ENCODE assay signal across 8 cellular contexts in genomic region chr21:44932366-44933181, GRCh38. TPM values are rescaled to one million over a fixed set of nuclear protein-coding genes. Genes with fewer than 3 reads are reported as not detected.
DNase-seq lines count a peak whose midpoint lies in the region; ATAC-seq and TF ChIP-seq lines count a peak whose summit lies in the region.

No MANE protein-coding gene starts in this region.

- peak; percentile 15 for DNase-seq in NCI-H2227 (lab: John Stamatoyannopoulos, UW; ENCODE audit: unreplicated experiment)
- no peak for DNase-seq in NCI-H2227 treated with DMSO at 0.1 percent for 48 hours (lab: John Stamatoyannopoulos, UW)
- peak; percentile 57 for DNase-seq in T-helper 2 cell treated with Interferon-gamma antibody and Interleukin-4, amounts not matched to agents 5 μg/mL and 100 μg/mL, for 36 hours (ENCODE audit: low spot score)
- DNase-seq in brain microvascular endothelial cell, result no peak
- no peak for DNase-seq in stimulated activated naive B cell treated with anti-CD40 and anti-IgM and Interleukin-4, amounts not matched to agents 10 μg/mL and 1 μg/mL and 100 μg/mL, for 72 hours
- no peak for DNase-seq in NCI-H226

- WGBS in liver, result 2% methylated on average over 72 of the region's 72 CpGs

- H3K27me3 ChIP-seq in brain microvascular endothelial cell (replicated peaks), result peaks cover 45% of the 10 kb centered on the region
- H3K27me3 ChIP-seq in liver (ENCODE audit: control insufficient read depth in 4 of 4, insufficient read depth in 4 of 4, low read length in 3 of 4), result no peaks in the 10 kb centered on the region

- peak; percentile 47 to 60 for ATAC-seq in stimulated activated naive B cell treated with anti-CD40 and anti-IgM and Interleukin-4, amounts not matched to agents 10 μg/mL and 1 μg/mL and 100 μg/mL, for 72 hours (replicated peaks)
- no peak for ATAC-seq in GM21360 (IDR thresholded peaks at IDR 0.05; ENCODE audit: unreplicated experiment)

- no peaks in the 10 kb centered on the region for H3K36me3 Mint-ChIP-seq in T-helper 2 cell treated with Interferon-gamma antibody and Interleukin-4, amounts not matched to agents 5 μg/mL and 100 μg/mL, for 36 hours (ENCODE audit: low read depth)
- H3K36me3 Mint-ChIP-seq in stimulated activated naive B cell treated with anti-CD40 and anti-IgM and Interleukin-4, amounts not matched to agents 10 μg/mL and 1 μg/mL and 100 μg/mL, for 72 hours, result peaks cover 0 to 9% of the 10 kb centered on the region in 2 donors

- H3K27ac Mint-ChIP-seq in T-helper 2 cell treated with Interferon-gamma antibody and Interleukin-4, amounts not matched to agents 5 μg/mL and 100 μg/mL, for 36 hours, result no peak overlapping the region
- peak overlapping the region; percentile 59 for H3K27ac Mint-ChIP-seq in stimulated activated naive B cell treated with anti-CD40 and anti-IgM and Interleukin-4, amounts not matched to agents 10 μg/mL and 1 μg/mL and 100 μg/mL, for 72 hours

- peak overlapping the region; percentile 52 for H3K4me3 Mint-ChIP-seq in T-helper 2 cell treated with Interferon-gamma antibody and Interleukin-4, amounts not matched to agents 5 μg/mL and 100 μg/mL, for 36 hours
- H3K4me3 Mint-ChIP-seq in stimulated activated naive B cell treated with anti-CD40 and anti-IgM and Interleukin-4, amounts not matched to agents 10 μg/mL and 1 μg/mL and 100 μg/mL, for 72 hours, result peak overlapping the region; percentile 77 to 85

- H3K4me3 ChIP-seq in brain microvascular endothelial cell (ENCODE audit: low read depth, low read length) (no peak overlapping the region), liver (ENCODE audit: low read depth in 1 of 3, low read length in 3 of 3) (peak overlapping the region in 2 of 3 donors; percentile 38 to 66)

- TF ChIP-seq CTCF in brain microvascular endothelial cell (IDR thresholded peaks at IDR 0.05; ENCODE audit: low read depth, low read length, missing control alignments), result peak; percentile 47
- TF ChIP-seq CTCF in liver (IDR thresholded peaks at IDR 0.05; ENCODE audit: low read depth, low read length, missing input control), result peak; percentile 51

- H3K9me3 ChIP-seq in liver (ENCODE audit: control insufficient read depth in 4 of 4, low read length in 3 of 4), result no peaks in the 10 kb centered on the region

- peaks cover 15 to 22% (median 17%) of the 10 kb centered on the region in 4 donors for H3K4me1 ChIP-seq in liver (ENCODE audit: control insufficient read depth in 4 of 4, insufficient read depth in 4 of 4, low read length in 3 of 4)

- H3K27ac ChIP-seq in brain microvascular endothelial cell (no peak overlapping the region), liver (ENCODE audit: low read depth in 1 of 2, low read length in 2 of 2) (no peak overlapping the region)

- no peaks in the 10 kb centered on the region for H3K27me3 Mint-ChIP-seq in T-helper 2 cell treated with Interferon-gamma antibody and Interleukin-4, amounts not matched to agents 5 μg/mL and 100 μg/mL, for 36 hours (ENCODE audit: low read depth)
- no peaks in the 10 kb centered on the region for H3K27me3 Mint-ChIP-seq in stimulated activated naive B cell treated with anti-CD40 and anti-IgM and Interleukin-4, amounts not matched to agents 10 μg/mL and 1 μg/mL and 100 μg/mL, for 72 hours

- TF ChIP-seq RAD21 in liver (IDR thresholded peaks at IDR 0.05), result peak; percentile 72 to 76

- no peaks in the 10 kb centered on the region for H3K9me3 Mint-ChIP-seq in T-helper 2 cell treated with Interferon-gamma antibody and Interleukin-4, amounts not matched to agents 5 μg/mL and 100 μg/mL, for 36 hours
- H3K9me3 Mint-ChIP-seq in stimulated activated naive B cell treated with anti-CD40 and anti-IgM and Interleukin-4, amounts not matched to agents 10 μg/mL and 1 μg/mL and 100 μg/mL, for 72 hours, result peaks cover 0 to 2% of the 10 kb centered on the region in 2 donors

- in situ Hi-C loops in brain microvascular endothelial cell (cut with HindIII; ENCODE audit: low pct_ligation_motif_present, low sequenced_read_pairs), result loop anchor here (25.0 kb wide), 1 partner anchor 205 kb away; no protein-coding TSS in a partner anchor

- peaks cover 31% of the 10 kb centered on the region for H3K4me1 Mint-ChIP-seq in T-helper 2 cell treated with Interferon-gamma antibody and Interleukin-4, amounts not matched to agents 5 μg/mL and 100 μg/mL, for 36 hours (ENCODE audit: low read depth)
- peaks cover 38 to 63% of the 10 kb centered on the region in 2 donors for H3K4me1 Mint-ChIP-seq in stimulated activated naive B cell treated with anti-CD40 and anti-IgM and Interleukin-4, amounts not matched to agents 10 μg/mL and 1 μg/mL and 100 μg/mL, for 72 hours

- no peak overlapping the region for H3K9ac ChIP-seq in liver (ENCODE audit: low read depth in 1 of 2, low read length in 2 of 2)

- H3K36me3 ChIP-seq in brain microvascular endothelial cell (replicated peaks) (no peaks in the 10 kb centered on the region), liver (ENCODE audit: control insufficient read depth in 4 of 4, insufficient read depth in 3 of 4, low read depth in 1 of 4, low read length in 3 of 4) (no peaks in the 10 kb centered on the region)

TF ChIP-seq in liver, 16 proteins besides CTCF, POLR2A, EP300 and RAD21:
- TF ChIP-seq HNF4A (conservative IDR thresholded peaks at IDR 0.05) (no peak), HNF4G (IDR thresholded peaks at IDR 0.05) (no peak), SP1 (IDR thresholded peaks at IDR 0.05) (no peak), FOXA1 (IDR thresholded peaks at IDR 0.05) (no peak), ATF3 (IDR thresholded peaks at IDR 0.05) (no peak), EGR1 (IDR thresholded peaks at IDR 0.05; ENCODE audit: low read depth in 2 of 2) (no peak), FOXA2 (IDR thresholded peaks at IDR 0.05) (no peak), GABPA (IDR thresholded peaks at IDR 0.05 in 1 of 2, conservative IDR thresholded peaks at IDR 0.05 in 1 of 2) (no peak), RXRA (IDR thresholded peaks at IDR 0.05) (no peak)
- TF ChIP-seq, protein P1, sequence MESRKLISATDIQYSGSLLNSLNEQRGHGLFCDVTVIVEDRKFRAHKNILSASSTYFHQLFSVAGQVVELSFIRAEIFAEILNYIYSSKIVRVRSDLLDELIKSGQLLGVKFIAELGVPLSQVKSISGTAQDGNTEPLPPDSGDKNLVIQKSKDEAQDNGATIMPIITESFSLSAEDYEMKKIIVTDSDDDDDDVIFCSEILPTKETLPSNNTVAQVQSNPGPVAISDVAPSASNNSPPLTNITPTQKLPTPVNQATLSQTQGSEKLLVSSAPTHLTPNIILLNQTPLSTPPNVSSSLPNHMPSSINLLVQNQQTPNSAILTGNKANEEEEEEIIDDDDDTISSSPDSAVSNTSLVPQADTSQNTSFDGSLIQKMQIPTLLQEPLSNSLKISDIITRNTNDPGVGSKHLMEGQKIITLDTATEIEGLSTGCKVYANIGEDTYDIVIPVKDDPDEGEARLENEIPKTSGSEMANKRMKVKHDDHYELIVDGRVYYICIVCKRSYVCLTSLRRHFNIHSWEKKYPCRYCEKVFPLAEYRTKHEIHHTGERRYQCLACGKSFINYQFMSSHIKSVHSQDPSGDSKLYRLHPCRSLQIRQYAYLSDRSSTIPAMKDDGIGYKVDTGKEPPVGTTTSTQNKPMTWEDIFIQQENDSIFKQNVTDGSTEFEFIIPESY (IDR thresholded peaks at IDR 0.05), result no peak
- TF ChIP-seq, protein P2, sequence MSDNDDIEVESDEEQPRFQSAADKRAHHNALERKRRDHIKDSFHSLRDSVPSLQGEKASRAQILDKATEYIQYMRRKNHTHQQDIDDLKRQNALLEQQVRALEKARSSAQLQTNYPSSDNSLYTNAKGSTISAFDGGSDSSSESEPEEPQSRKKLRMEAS (IDR thresholded peaks at IDR 0.05), result no peak

RNA-seq across cellular contexts. Expression of gene SLX9, which starts 7.3 kb away (rescaled TPM):
- 1 to 10 TPM; 7.5 to 7.7 TPM for total RNA-seq in liver
- polyA plus RNA-seq in liver, result 10 to 100 TPM; 16.6 to 20.3 TPM

RNA-seq across cellular contexts. Expression of gene ITGB2, which starts 11.9 kb away (rescaled TPM):
- 10 to 100 TPM; 33.8 to 50.6 TPM for total RNA-seq in liver
- 10 to 100 TPM in 1 of 2 donors, 1 to 10 TPM in 1; 9.6 to 23.6 TPM for polyA plus RNA-seq in liver

RNA-seq across cellular contexts. Expression of gene PTTG1IP, which starts 59.1 kb away (rescaled TPM):
- total RNA-seq in liver, result 10 to 100 TPM; 86.8 to 94.0 TPM
- polyA plus RNA-seq in liver, result 10 to 100 TPM; 62.0 to 72.8 TPM

Comparison
In these comparisons a context has a peak if more than half of its experiments do, and no peak if none do; other contexts are left out.
1. DNase-seq: peak in NCI-H2227 (single experiment) and T-helper 2 cell treated with Interferon-gamma antibody and Interleukin-4, amounts not matched to agents 5 μg/mL and 100 μg/mL, for 36 hours (single experiment); none in NCI-H2227 treated with DMSO at 0.1 percent for 48 hours (single experiment), brain microvascular endothelial cell (single experiment), stimulated activated naive B cell treated with anti-CD40 and anti-IgM and Interleukin-4, amounts not matched to agents 10 μg/mL and 1 μg/mL and 100 μg/mL, for 72 hours (single experiment) and NCI-H226 (single experiment).